In genomic region chr9:34566972-34567371, GRCh38 we compare ENCODE assay signal across 30 cellular contexts. TPM values are rescaled to one million over a fixed set of nuclear protein-coding genes. Genes with fewer than 3 reads are reported as not detected.
"Had no signal": no experiment of that assay in that cellular context is flagged by ENCODE, and none has a peak within 500 bp of the region (broad histone marks: within the 10 kb centered on the region; RNA-seq: fewer than 3 reads in every experiment).

No MANE protein-coding gene starts in this region.

- H3K4me1 ChIP-seq: left lung, lower lobe of right lung, suprapubic skin, tibial artery had no signal

- H3K4me3 ChIP-seq: coronary artery, dorsolateral prefrontal cortex, gastrocnemius medialis, left lung, lower lobe of right lung, suprapubic skin, tibial artery had no signal

- H3K36me3 ChIP-seq: left lung, lower lobe of right lung, neutrophil, suprapubic skin, tibial artery had no signal

- H3K27ac ChIP-seq: coronary artery, left lung, lower lobe of right lung, neutrophil, suprapubic skin, tibial artery, VCaP had no signal

- H3K27me3 ChIP-seq: gastrocnemius medialis had no signal

- DNase-seq: activated CD4-positive, alpha-beta memory T cell treated with anti-CD3 and anti-CD28 coated beads, Interleukin-2, amount 10 ng/mL, durations not matched to agents 7 days and 5 days; activated CD4-positive, alpha-beta T cell treated with anti-CD3 and anti-CD28 coated beads, Interleukin-2, amount 10 ng/mL, durations not matched to agents 7 days and 5 days; activated CD4-positive, CD25-positive, alpha-beta regulatory T cell treated with anti-CD3 and anti-CD28 coated beads, Interleukin-2, amount 50 U/mL, for 72 hours; activated CD8-positive, alpha-beta memory T cell treated with anti-CD3 and anti-CD28 coated beads, Interleukin-2, amount 50 U/mL, for 48 hours; activated gamma-delta T cell treated with Interleukin-2 at 50 U/mL for 16 hours; activated naive CD4-positive, alpha-beta T cell treated with anti-CD3 and anti-CD28 coated beads, Interleukin-2, amount 50 U/mL, for 16 hours; activated T-cell treated with anti-CD3 and anti-CD28 coated beads, Interleukin-2, amount 50 U/mL, for 24 hours; amygdala; effector memory CD4-positive, alpha-beta T cell; erythroblast; gastrocnemius medialis; hippocampal formation; left lung; lower lobe of right lung; mesenchymal stem cell; naive thymus-derived CD8-positive, alpha-beta T cell; stimulated activated CD4-positive, alpha-beta T cell treated with anti-CD3 and anti-CD28 coated beads, Interleukin-15, amount 100 ng/mL, for 24 hours; stimulated activated CD4-positive, alpha-beta T cell treated with anti-CD3 and anti-CD28 coated beads, Interleukin-2, amount 100 ng/mL, for 24 hours; stimulated activated naive CD4-positive, alpha-beta T cell; SW 1271; T-helper 9 cell; tibial artery had no signal

- FAIRE-seq: TTC549 had no signal

- ATAC-seq: gastrocnemius medialis; left lung; lower lobe of right lung; naive thymus-derived CD8-positive, alpha-beta T cell had no signal

- H3K9me3 ChIP-seq: gastrocnemius medialis, lower lobe of right lung, neutrophil, suprapubic skin had no signal

RNA-seq across cellular contexts. Expression of gene CNTFR, which starts 22.6 kb away (rescaled TPM):
- total RNA-seq: activated CD4-positive, alpha-beta memory T cell treated with anti-CD3 and anti-CD28 coated beads, Interleukin-2, amount 10 ng/mL, durations not matched to agents 7 days and 5 days; activated CD4-positive, alpha-beta T cell treated with anti-CD3 and anti-CD28 coated beads, Interleukin-2, amount 10 ng/mL, durations not matched to agents 7 days and 5 days; bronchial epithelial cell; naive thymus-derived CD8-positive, alpha-beta T cell; osteocyte had no signal
- polyA plus RNA-seq: naive thymus-derived CD8-positive, alpha-beta T cell had no signal

RNA-seq across cellular contexts. Expression of gene ENHO, which starts 44.2 kb away (rescaled TPM):
- total RNA-seq: activated CD4-positive, alpha-beta memory T cell treated with anti-CD3 and anti-CD28 coated beads, Interleukin-2, amount 10 ng/mL, durations not matched to agents 7 days and 5 days; activated CD4-positive, alpha-beta T cell treated with anti-CD3 and anti-CD28 coated beads, Interleukin-2, amount 10 ng/mL, durations not matched to agents 7 days and 5 days; bronchial epithelial cell had no signal
